In genomic region chr19:43765109-43765876, GRCh38 we compare ENCODE assay signal across 8 cellular contexts. TPM values are rescaled to one million over a fixed set of nuclear protein-coding genes. Genes with fewer than 3 reads are reported as not detected.
DNase-seq lines count a peak whose midpoint lies in the region; ATAC-seq and TF ChIP-seq lines count a peak whose summit lies in the region.

No MANE protein-coding gene starts in this region.

- ATAC-seq in GM21723 (IDR thresholded peaks at IDR 0.05; ENCODE audit: unreplicated experiment) (peak; percentile 61), aorta (ENCODE audit: low FRiP score) (peak; percentile 75)

- no peaks in the 10 kb centered on the region for H3K9me3 Mint-ChIP-seq in endodermal cell

- no peak overlapping the region for H3K9ac ChIP-seq in endodermal cell (ENCODE audit: extremely low read depth, low read length, poor library complexity, severe bottlenecking)

- H3K9me3 ChIP-seq in endodermal cell (ENCODE audit: control insufficient read depth, low read length) = no peaks in the 10 kb centered on the region
- H3K9me3 ChIP-seq in prostate gland = no peaks in the 10 kb centered on the region
- H3K9me3 ChIP-seq in aorta (ENCODE audit: control insufficient read depth, low read length) = no peaks in the 10 kb centered on the region

- TF ChIP-seq POLR2A in prostate gland (IDR thresholded peaks at IDR 0.05) = peak; percentile 26

- DNase-seq in Daoy (ENCODE audit: low read depth) = peak; percentile 99
- peak; percentile 71 for DNase-seq in KBM-7
- peak; percentile 89 to 92 for DNase-seq in activated CD4-positive, alpha-beta T cell treated with anti-CD3 and anti-CD28 coated beads, Interleukin-2, amount 50 U/mL, for 48 hours
- DNase-seq in endodermal cell = peak; percentile 67
- DNase-seq in prostate gland (ENCODE audit: low spot score) = no peak
- peak; percentile 89 to 90 for DNase-seq in aorta
- DNase-seq in DMS153 treated with DMSO at 0.1 percent for 48 hours (lab: John Stamatoyannopoulos, UW; ENCODE audit: unreplicated experiment) = no peak

- in situ Hi-C loops in KBM-7 (cut with MboI; ENCODE audit: low pct_unique_long_range_greater_than_20kb, low sequenced_read_pairs) = no loop called here

- peak overlapping the region; percentile 26 for H3K27ac Mint-ChIP-seq in endodermal cell

- H3K36me3 ChIP-seq in endodermal cell (ENCODE audit: control insufficient read depth, insufficient read depth, low read length) (no peaks in the 10 kb centered on the region), prostate gland (no peaks in the 10 kb centered on the region), aorta (ENCODE audit: control insufficient read depth in 1 of 2, insufficient read depth in 2 of 2, low read length in 1 of 2) (no peaks in the 10 kb centered on the region)

- H3K27ac ChIP-seq in endodermal cell (ENCODE audit: low read depth, low read length) (no peak overlapping the region), prostate gland (peak overlapping the region in 1 of 2 donors; percentile 9), aorta (ENCODE audit: low read depth in 1 of 2, low read length in 2 of 2) (peak overlapping the region in 1 of 2 donors; percentile 29)

- 73 to 75% methylated on average over 4 to 16 of the region's 16 CpGs for WGBS in endodermal cell (ENCODE audit: insufficient coverage in 1 of 2, insufficient read length in 1 of 2), 2 experiments
- 54% methylated on average over 16 of the region's 16 CpGs for WGBS in prostate gland
- 42 to 48% methylated on average over 16 of the region's 16 CpGs for WGBS in aorta, 2 donors

- intact Hi-C loops in prostate gland (cut with DNase I) = no loop called here
- intact Hi-C loops in aorta (cut with DNase I) = no loop called here

- no peak overlapping the region for H3K4me3 ChIP-seq in endodermal cell (ENCODE audit: low read length)
- no peak overlapping the region for H3K4me3 ChIP-seq in prostate gland
- H3K4me3 ChIP-seq in aorta (ENCODE audit: low read length in 2 of 2) = no peak overlapping the region

- no peaks in the 10 kb centered on the region for H3K36me3 Mint-ChIP-seq in endodermal cell (ENCODE audit: low read depth)

- H3K27me3 Mint-ChIP-seq in endodermal cell (ENCODE audit: insufficient read depth) = peaks cover 25% of the 10 kb centered on the region

- H3K4me1 Mint-ChIP-seq in endodermal cell = no peaks in the 10 kb centered on the region

- no peaks in the 10 kb centered on the region for H3K27me3 ChIP-seq in endodermal cell (ENCODE audit: control insufficient read depth, insufficient read depth, low read length, poor library complexity, severe bottlenecking)
- H3K27me3 ChIP-seq in prostate gland (replicated peaks; ENCODE audit: insufficient read depth) = no peaks in the 10 kb centered on the region
- no peaks in the 10 kb centered on the region for H3K27me3 ChIP-seq in aorta (ENCODE audit: control insufficient read depth in 1 of 2, insufficient read depth in 2 of 2, low read length in 1 of 2)

- TF ChIP-seq CTCF in endodermal cell (conservative IDR thresholded peaks at IDR 0.05) (no peak), prostate gland (IDR thresholded peaks at IDR 0.05) (no peak)

- H3K4me1 ChIP-seq in endodermal cell (ENCODE audit: control insufficient read depth, insufficient read depth, low read length) (no peaks in the 10 kb centered on the region), prostate gland (replicated peaks) (peaks cover 16% of the 10 kb centered on the region), aorta (ENCODE audit: control insufficient read depth in 1 of 2, insufficient read depth in 2 of 2, low read length in 2 of 2) (no peaks in the 10 kb centered on the region)

- H3K4me3 Mint-ChIP-seq in endodermal cell = no peak overlapping the region

RNA-seq across cellular contexts. Expression of gene SMG9, which starts 10.5 kb away (rescaled TPM):
- total RNA-seq in Daoy (2014; rRNA removed; shearing (Covaris generic)) = 14.1 and 20.3 TPM in 2 replicates
- 10 to 100 TPM; 44.6 to 53.8 TPM for total RNA-seq in endodermal cell
- polyA plus RNA-seq in endodermal cell (2013, experiment 1 of 2) = 43.1 TPM
- polyA plus RNA-seq in endodermal cell (2013, experiment 2 of 2) = 38.6 TPM
- 10 to 100 TPM; 22.9 to 45.1 TPM for total RNA-seq in prostate gland
- total RNA-seq in aorta = 10 to 100 TPM; 29.2 to 50.6 TPM
- polyA plus RNA-seq in aorta = 10 to 100 TPM; 14.9 to 31.1 TPM

RNA-seq across cellular contexts. Expression of gene KCNN4, which starts 15.5 kb away (rescaled TPM):
- total RNA-seq in Daoy (2014; rRNA removed; shearing (Covaris generic)) = 6.0 and 9.8 TPM in 2 replicates
- total RNA-seq in endodermal cell (not detected), prostate gland (10 to 100 TPM; 65.1 to 86.1 TPM), aorta (1 to 10 TPM; 4.1 to 4.3 TPM)
- 0.89 TPM for polyA plus RNA-seq in endodermal cell (2013, experiment 1 of 2)
- polyA plus RNA-seq in endodermal cell (2013, experiment 2 of 2) = 0.29 TPM
- polyA plus RNA-seq in aorta = 1 to 10 TPM; 1.5 to 8.6 TPM

RNA-seq across cellular contexts. Expression of gene LYPD5, which starts 37.0 kb away (rescaled TPM):
- 0.89 and 2.9 TPM in 2 replicates for total RNA-seq in Daoy (2014; rRNA removed; shearing (Covaris generic))
- total RNA-seq in endodermal cell (under 1 TPM in 1 of 2 donors, not detected in 1; 0.11 TPM), prostate gland (1 to 10 TPM; 2.7 to 6.2 TPM), aorta (1 to 10 TPM; 1.6 to 1.9 TPM)
- polyA plus RNA-seq in endodermal cell (2013, experiment 1 of 2) = not detected
- polyA plus RNA-seq in endodermal cell (2013, experiment 2 of 2) = not detected
- under 1 TPM; 0.08 to 0.63 TPM for polyA plus RNA-seq in aorta

RNA-seq across cellular contexts. Expression of gene IRGC, which starts 49.4 kb away (rescaled TPM):
- not detected in 2 replicates for total RNA-seq in Daoy (2014; rRNA removed; shearing (Covaris generic))
- total RNA-seq in endodermal cell = not detected
- not detected for polyA plus RNA-seq in endodermal cell (2013, experiment 1 of 2)
- not detected for polyA plus RNA-seq in endodermal cell (2013, experiment 2 of 2)
- 10 to 100 TPM in 1 of 2 donors, not detected in 1; 15.7 TPM for total RNA-seq in prostate gland
- not detected for total RNA-seq in aorta
- not detected for polyA plus RNA-seq in aorta

Comparison
In these comparisons a context has a peak if more than half of its experiments do, and no peak if none do; other contexts are left out.
1. DNase-seq: peak in Daoy (single experiment), KBM-7 (single experiment), activated CD4-positive, alpha-beta T cell treated with anti-CD3 and anti-CD28 coated beads, Interleukin-2, amount 50 U/mL, for 48 hours (2 of 2), endodermal cell (single experiment) and aorta (2 of 2); none in prostate gland (single experiment) and DMS153 treated with DMSO at 0.1 percent for 48 hours (single experiment).